ENCODE assay signal across 1 cellular context in genomic region chr5:119362714-119363113, GRCh38.
TF ChIP-seq lines count a peak whose summit lies in the region.

No MANE protein-coding gene starts in this region.

TF ChIP-seq in GM12878, 131 proteins besides CTCF, POLR2A, EP300 and RAD21:
- TF ChIP-seq PAX8 (IDR thresholded peaks at IDR 0.05) (no peak), JUND (IDR thresholded peaks at IDR 0.05; ENCODE audit: low read depth, low read length) (no peak), REST (IDR thresholded peaks at IDR 0.05; ENCODE audit: low read depth, low read length) (no peak), ESRRA (IDR thresholded peaks at IDR 0.05; ENCODE audit: low read length) (no peak)
